In genomic region chr15:68053997-68054657, GRCh38 we compare ENCODE assay signal across 8 cellular contexts. TPM values are rescaled to one million over a fixed set of nuclear protein-coding genes. Genes with fewer than 3 reads are reported as not detected.
DNase-seq lines count a peak whose midpoint lies in the region; ATAC-seq and TF ChIP-seq lines count a peak whose summit lies in the region.

PIAS1 (plus strand) TSS chr15:68054315; CDS start chr15:68054327, 12 bp downstream.

- H3K27me3 ChIP-seq in esophagus (ENCODE audit: control insufficient read depth in 1 of 2, insufficient read depth in 2 of 2, low read length in 2 of 2) = no peaks in the 10 kb centered on the region
- H3K27me3 ChIP-seq in mucosa of stomach (ENCODE audit: control insufficient read depth, insufficient read depth, low read length) = no peaks in the 10 kb centered on the region

- H3K36me3 ChIP-seq in esophagus (ENCODE audit: control insufficient read depth in 2 of 2, insufficient read depth in 2 of 2, low read length in 1 of 2) = no peaks in the 10 kb centered on the region
- no peaks in the 10 kb centered on the region for H3K36me3 ChIP-seq in mucosa of stomach (ENCODE audit: control insufficient read depth, insufficient read depth, low read length)

- H3K27me3 Mint-ChIP-seq in activated T-cell treated with anti-CD3 and anti-CD28 coated beads, Interleukin-2, amount 50 U/mL, for 24 hours = peaks cover 4% of the 10 kb centered on the region

- no peaks in the 10 kb centered on the region for H3K9me3 Mint-ChIP-seq in activated T-cell treated with anti-CD3 and anti-CD28 coated beads, Interleukin-2, amount 50 U/mL, for 24 hours

- peaks cover 46% of the 10 kb centered on the region for H3K4me1 Mint-ChIP-seq in activated T-cell treated with anti-CD3 and anti-CD28 coated beads, Interleukin-2, amount 50 U/mL, for 24 hours (ENCODE audit: low read depth)

- H3K4me3 ChIP-seq in esophagus (ENCODE audit: low read depth in 1 of 2, low read length in 2 of 2) (peak within 1 kb of the TSS; percentile 79 to 91), mucosa of stomach (ENCODE audit: low read length) (peak within 1 kb of the TSS; percentile 79)

- ATAC-seq in GM21723 (IDR thresholded peaks at IDR 0.05; ENCODE audit: unreplicated experiment) = peak; percentile 82

- 0 to 1% methylated on average over 60 to 64 of the region's 64 CpGs for WGBS in esophagus, 2 donors

- H3K4me1 ChIP-seq in esophagus (ENCODE audit: control insufficient read depth in 2 of 2, insufficient read depth in 2 of 2, low read length in 1 of 2) = no peaks in the 10 kb centered on the region
- peaks cover 19% of the 10 kb centered on the region for H3K4me1 ChIP-seq in mucosa of stomach (ENCODE audit: control insufficient read depth, insufficient read depth, low read length)

- H3K9ac ChIP-seq in mucosa of stomach (ENCODE audit: low read length) = peak within 1 kb of the TSS; percentile 98

- peak within 1 kb of the TSS; percentile 95 for H3K27ac Mint-ChIP-seq in activated T-cell treated with anti-CD3 and anti-CD28 coated beads, Interleukin-2, amount 50 U/mL, for 24 hours

- peak within 1 kb of the TSS; percentile 92 to 93 for H3K27ac ChIP-seq in esophagus (ENCODE audit: low read depth in 2 of 2, low read length in 1 of 2)

- peak within 1 kb of the TSS; percentile 91 for H3K4me3 Mint-ChIP-seq in activated T-cell treated with anti-CD3 and anti-CD28 coated beads, Interleukin-2, amount 50 U/mL, for 24 hours

- DNase-seq in DMS53 (lab: John Stamatoyannopoulos, UW) (peak; percentile 95), KG1 (lab: John Stamatoyannopoulos, UW) (peak; percentile 92)
- peak; percentile 96 for DNase-seq in activated T-cell treated with anti-CD3 and anti-CD28 coated beads, Interleukin-2, amount 50 U/mL, for 24 hours
- DNase-seq in stimulated activated CD8-positive, alpha-beta memory T cell treated with anti-CD3 and anti-CD28 coated beads, Interleukin-4, amount 100 ng/mL, for 48 hours = peak; percentile 95

- H3K9me3 ChIP-seq in esophagus (ENCODE audit: control insufficient read depth in 2 of 2, insufficient read depth in 1 of 2, low read depth in 1 of 2, low read length in 1 of 2) = no peaks in the 10 kb centered on the region
- H3K9me3 ChIP-seq in mucosa of stomach (ENCODE audit: control insufficient read depth, low read length) = no peaks in the 10 kb centered on the region

- H3K36me3 Mint-ChIP-seq in activated T-cell treated with anti-CD3 and anti-CD28 coated beads, Interleukin-2, amount 50 U/mL, for 24 hours (ENCODE audit: low read depth) = peaks cover 15% of the 10 kb centered on the region

TF ChIP-seq in PFSK-1, 5 proteins besides CTCF, POLR2A, EP300 and RAD21:
- TF ChIP-seq POLR2AphosphoS5 (IDR thresholded peaks at IDR 0.05; ENCODE audit: low read depth, low read length) (peak; percentile 74), TAF1 (IDR thresholded peaks at IDR 0.05; ENCODE audit: borderline replicate concordance, insufficient read depth, low read length) (peak; percentile 77; the same call in 1 of the 2 replicates), REST (IDR thresholded peaks at IDR 0.05; ENCODE audit: insufficient read depth in 1 of 2, low read depth in 2 of 2, low read length in 2 of 2) (no peak), SIN3A (IDR thresholded peaks at IDR 0.05; ENCODE audit: borderline replicate concordance, insufficient read depth, low read length) (peak; percentile 80), FOXP2 (optimal IDR thresholded peaks at IDR 0.05; ENCODE audit: borderline replicate concordance, extremely low read depth, extremely low read length, insufficient read depth) (peak; percentile 42)

RNA-seq across cellular contexts. Expression of gene PIAS1, which starts in this region (rescaled TPM):
- polyA plus RNA-seq in PFSK-1 (2012; ENCODE audit: insufficient read length, low read depth) = 28.8 TPM
- polyA plus RNA-seq in esophagus = 10 to 100 TPM; 10.6 to 13.9 TPM

Comparison
In these comparisons a context has a peak if more than half of its experiments do, and no peak if none do; other contexts are left out.
1. Peak in every context shown above with its lines: DNase-seq, ATAC-seq, H3K4me3 ChIP-seq and H3K27ac ChIP-seq.